Comparison of ENCODE assay signal across 23 cellular contexts in genomic region chr3:86109434-86109833, GRCh38.
"Had no signal": no experiment of that assay in that cellular context is flagged by ENCODE, and none has a peak within 500 bp of the region (broad histone marks: within the 10 kb centered on the region; RNA-seq: fewer than 3 reads in every experiment).

No MANE protein-coding gene starts in this region.

- H3K4me3 ChIP-seq: cardiac muscle cell, PC-9, SK-N-MC had no signal

- H3K27ac ChIP-seq: brain microvascular endothelial cell, cardiac muscle cell, PC-9, SK-N-MC, VCaP had no signal

- ATAC-seq: activated T-helper 17 cell treated with anti-CD3 and anti-CD28 coated beads, Interleukin-2, amount 50 U/mL, for 72 hours had no signal

- H3K36me3 ChIP-seq: brain microvascular endothelial cell, cardiac muscle cell had no signal

- DNase-seq: activated CD4-positive, alpha-beta memory T cell treated with anti-CD3 and anti-CD28 coated beads for 36 hours; activated CD4-positive, alpha-beta T cell treated with anti-CD3 and anti-CD28 coated beads, Interleukin-2, amount 10 ng/mL, durations not matched to agents 7 days and 5 days; activated CD4-positive, CD25-positive, alpha-beta regulatory T cell; activated CD8-positive, alpha-beta memory T cell treated with anti-CD3 and anti-CD28 coated beads for 24 hours; activated gamma-delta T cell; activated naive CD4-positive, alpha-beta T cell treated with anti-CD3 and anti-CD28 coated beads, Interleukin-2, amount 10 ng/mL, durations not matched to agents 7 days and 5 days; activated naive CD8-positive, alpha-beta T cell treated with anti-CD3 and anti-CD28 coated beads for 36 hours; activated T-cell treated with anti-CD3 and anti-CD28 coated beads for 4 hours; activated T-cell treated with anti-CD3 and anti-CD28 coated beads, Interleukin-2, amount 50 U/mL, for 48 hours; brain microvascular endothelial cell; KG1; MV-4-11; NCI-H1092 treated with DMSO at 0.1 percent for 48 hours; NCI-H1417 treated with DMSO at 0.1 percent for 48 hours; NCI-H1694; NCI-H446; NCI-H524 treated with DMSO at 0.1 percent for 48 hours; PC-9; T-helper 1 cell had no signal

- H3K4me2 ChIP-seq: PC-9 had no signal

- H3K27me3 ChIP-seq: brain microvascular endothelial cell, cardiac muscle cell had no signal

- H2AFZ ChIP-seq: PC-9 had no signal
